Comparison of ENCODE assay signal across 8 cellular contexts in genomic region chr19:38793186-38793585, GRCh38. TPM values are rescaled to one million over a fixed set of nuclear protein-coding genes. Genes with fewer than 3 reads are reported as not detected.
DNase-seq lines count a peak whose midpoint lies in the region; ATAC-seq, FAIRE-seq and TF ChIP-seq lines count a peak whose summit lies in the region.
"Had no signal": no experiment of that assay in that cellular context is flagged by ENCODE, and none has a peak within 500 bp of the region (broad histone marks: within the 10 kb centered on the region; RNA-seq: fewer than 3 reads in every experiment).

No MANE protein-coding gene starts in this region.

- H3K27ac Mint-ChIP-seq in natural killer cell: peak overlapping the region in 1 of 2 donors; percentile 22

- no peaks in the 10 kb centered on the region for H3K36me3 Mint-ChIP-seq in natural killer cell

- no peak for TF ChIP-seq CTCF in natural killer cell (IDR thresholded peaks at IDR 0.05)

- no peak for ATAC-seq in natural killer cell
- ATAC-seq in HG03571 (IDR thresholded peaks at IDR 0.05; ENCODE audit: unreplicated experiment): no peak

- H3K4me3 Mint-ChIP-seq in natural killer cell: peak overlapping the region; percentile 69

- no peaks in the 10 kb centered on the region for H3K27me3 Mint-ChIP-seq in natural killer cell (ENCODE audit: low read depth in 2 of 2)

- no peak for FAIRE-seq in urothelium cell line (lab: Jason Lieb, UNC)

- DNase-seq in Daoy (ENCODE audit: low read depth): peak; percentile 41
- peak; percentile 89 for DNase-seq in NCI-H1694 treated with DMSO at 0.1 percent for 48 hours (lab: John Stamatoyannopoulos, UW)
- peak; percentile 55 for DNase-seq in dermis blood vessel endothelial cell
- DNase-seq in natural killer cell: no peak
- DNase-seq in NCI-H1105 treated with DMSO at 0.1 percent for 48 hours (lab: John Stamatoyannopoulos, UW): no peak
- DNase-seq in urothelium cell line (ENCODE audit: low spot score): no peak

- no peaks in the 10 kb centered on the region for H3K4me1 Mint-ChIP-seq in natural killer cell

- intact Hi-C loops in natural killer cell (cut with micrococcal nuclease): loop anchor here (2.0 kb wide), 1 partner anchor 18 kb away; no protein-coding TSS in a partner anchor

- no peaks in the 10 kb centered on the region for H3K9me3 Mint-ChIP-seq in natural killer cell

RNA-seq across cellular contexts. Expression of gene LGALS7B, which starts 4.2 kb away (rescaled TPM):
- not detected in 2 replicates for total RNA-seq in Daoy (2014; rRNA removed; shearing (Covaris generic))
- total RNA-seq in dermis blood vessel endothelial cell (1.4 TPM in 1 of 2 replicates, not detected in the other), natural killer cell (not detected)
- total RNA-seq: skeletal muscle tissue had no signal

RNA-seq across cellular contexts. Expression of gene LGALS4, which starts 19.6 kb away (rescaled TPM):
- not detected in 2 replicates for total RNA-seq in Daoy (2014; rRNA removed; shearing (Covaris generic))
- total RNA-seq in dermis blood vessel endothelial cell: not detected in 2 replicates
- total RNA-seq in natural killer cell: 1 to 10 TPM; 4.2 to 4.8 (median 4.6) TPM
- total RNA-seq: skeletal muscle tissue had no signal

RNA-seq across cellular contexts. Expression of gene LGALS7, which starts 19.9 kb away (rescaled TPM):
- total RNA-seq in Daoy (2014; rRNA removed; shearing (Covaris generic)): not detected in 2 replicates
- not detected in 2 replicates for total RNA-seq in dermis blood vessel endothelial cell
- not detected for total RNA-seq in natural killer cell

RNA-seq across cellular contexts. Expression of gene ECH1, which starts 38.4 kb away (rescaled TPM):
- 23.8 and 24.5 TPM in 2 replicates for total RNA-seq in Daoy (2014; rRNA removed; shearing (Covaris generic))
- total RNA-seq in dermis blood vessel endothelial cell (27.6 and 32.0 TPM in 2 replicates), natural killer cell (100 to 1,000 TPM; 114 to 145 (median 119) TPM)

RNA-seq across cellular contexts. Expression of gene CAPN12, which starts 48.9 kb away (rescaled TPM):
- not detected in 2 replicates for total RNA-seq in Daoy (2014; rRNA removed; shearing (Covaris generic))
- total RNA-seq in dermis blood vessel endothelial cell (0.05 TPM in 1 of 2 replicates, not detected in the other), natural killer cell (10 to 100 TPM in 2 of 3 donors, 1 to 10 TPM in 1; 7.4 to 51.0 (median 26.7) TPM)

Comparison
In these comparisons a context has a peak if more than half of its experiments do, and no peak if none do; other contexts are left out.
1. DNase-seq: peak in Daoy (single experiment), NCI-H1694 treated with DMSO at 0.1 percent for 48 hours (single experiment) and dermis blood vessel endothelial cell (single experiment); none in natural killer cell (single experiment), NCI-H1105 treated with DMSO at 0.1 percent for 48 hours (single experiment) and urothelium cell line (single experiment).